22 cellular contexts compared by ENCODE assay signal in genomic region chr1:28890836-28891235, GRCh38.
"Had no signal": no experiment of that assay in that cellular context is flagged by ENCODE, and none has a peak within 500 bp of the region (broad histone marks: within the 10 kb centered on the region; RNA-seq: fewer than 3 reads in every experiment).

No MANE protein-coding gene starts in this region.

- DNase-seq: activated CD8-positive, alpha-beta T cell treated with anti-CD3 and anti-CD28 coated beads for 36 hours; activated effector memory CD4-positive, alpha-beta T cell treated with Interleukin-2 at 50 U/mL for 16 hours; activated naive CD4-positive, alpha-beta T cell treated with anti-CD3 and anti-CD28 coated beads, Interleukin-2, amount 10 ng/mL, durations not matched to agents 7 days and 5 days; activated naive CD8-positive, alpha-beta T cell treated with anti-CD3 and anti-CD28 coated beads, Interleukin-2, amount 10 ng/mL, durations not matched to agents 7 days and 5 days; activated T-cell treated with anti-CD3 and anti-CD28 coated beads for 4 hours; activated T-cell treated with anti-CD3 and anti-CD28 coated beads, Interleukin-2, amount 50 U/mL, for 4 hours; amygdala; cerebellar nuclear complex; MM.1S; MV-4-11; NCI-H1092; NCI-H1436 treated with DMSO at 0.1 percent for 48 hours; NCI-H1694 treated with DMSO at 0.1 percent for 48 hours; NCI-H2029; NCI-H345; NCI-H524 treated with DMSO at 0.1 percent for 48 hours; SIG-M5 had no signal

- H3K9me3 Mint-ChIP-seq: activated CD8-positive, alpha-beta T cell treated with anti-CD3 and anti-CD28 coated beads for 36 hours; activated naive CD4-positive, alpha-beta T cell treated with anti-CD3 and anti-CD28 coated beads, Interleukin-2, amount 10 ng/mL, durations not matched to agents 7 days and 5 days; activated naive CD8-positive, alpha-beta T cell treated with anti-CD3 and anti-CD28 coated beads, Interleukin-2, amount 10 ng/mL, durations not matched to agents 7 days and 5 days; T-helper 2 cell treated with Interferon-gamma antibody and Interleukin-4, amounts not matched to agents 5 μg/mL and 100 μg/mL, for 36 hours had no signal

- ATAC-seq: activated CD8-positive, alpha-beta T cell treated with anti-CD3 and anti-CD28 coated beads for 36 hours; activated T-cell treated with anti-CD3 and anti-CD28 coated beads, Interleukin-2, amount 50 U/mL, for 4 hours; Right ventricle myocardium inferior had no signal

- H3K36me3 ChIP-seq: ascending aorta had no signal

- H3K27ac ChIP-seq: ascending aorta, KMS-11, RWPE1 had no signal

- H3K9ac ChIP-seq: KMS-11 had no signal

- H3K4me3 Mint-ChIP-seq: activated CD8-positive, alpha-beta T cell treated with anti-CD3 and anti-CD28 coated beads for 36 hours; activated naive CD4-positive, alpha-beta T cell treated with anti-CD3 and anti-CD28 coated beads, Interleukin-2, amount 10 ng/mL, durations not matched to agents 7 days and 5 days; activated naive CD8-positive, alpha-beta T cell treated with anti-CD3 and anti-CD28 coated beads, Interleukin-2, amount 10 ng/mL, durations not matched to agents 7 days and 5 days; activated T-cell treated with anti-CD3 and anti-CD28 coated beads, Interleukin-2, amount 50 U/mL, for 4 hours; T-helper 2 cell treated with Interferon-gamma antibody and Interleukin-4, amounts not matched to agents 5 μg/mL and 100 μg/mL, for 36 hours had no signal

- H3K4me2 ChIP-seq: KMS-11 had no signal

- H3K9me3 ChIP-seq: ascending aorta had no signal

- H3K27me3 ChIP-seq: ascending aorta had no signal

- H3K27ac Mint-ChIP-seq: activated CD8-positive, alpha-beta T cell treated with anti-CD3 and anti-CD28 coated beads for 36 hours; activated naive CD4-positive, alpha-beta T cell treated with anti-CD3 and anti-CD28 coated beads, Interleukin-2, amount 10 ng/mL, durations not matched to agents 7 days and 5 days; activated naive CD8-positive, alpha-beta T cell treated with anti-CD3 and anti-CD28 coated beads, Interleukin-2, amount 10 ng/mL, durations not matched to agents 7 days and 5 days had no signal

- H3K27me3 Mint-ChIP-seq: activated CD8-positive, alpha-beta T cell treated with anti-CD3 and anti-CD28 coated beads for 36 hours; activated naive CD4-positive, alpha-beta T cell treated with anti-CD3 and anti-CD28 coated beads, Interleukin-2, amount 10 ng/mL, durations not matched to agents 7 days and 5 days; activated naive CD8-positive, alpha-beta T cell treated with anti-CD3 and anti-CD28 coated beads, Interleukin-2, amount 10 ng/mL, durations not matched to agents 7 days and 5 days had no signal

- H3K4me3 ChIP-seq: ascending aorta had no signal
